ENCODE assay signal across 14 cellular contexts in the genomic region with DNA sequence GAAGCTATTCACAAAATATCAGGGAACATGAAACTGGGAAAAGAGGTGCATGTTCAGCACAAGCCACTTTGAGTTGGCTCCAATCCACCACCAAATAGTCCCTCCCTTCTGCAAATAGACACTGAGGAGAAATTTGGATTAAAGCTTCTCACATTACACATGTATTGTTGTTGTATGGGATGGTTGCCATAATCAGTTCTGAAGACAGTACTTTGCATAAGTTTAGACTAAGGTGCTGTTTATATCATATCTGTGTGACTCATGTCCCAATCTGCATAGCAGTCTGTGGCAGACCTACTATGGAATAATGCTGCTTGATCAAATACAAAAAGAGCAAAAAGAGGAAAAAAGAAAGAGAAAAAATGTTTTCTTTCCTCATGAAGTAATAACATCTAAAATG.
"Had no signal": no experiment of that assay in that cellular context is flagged by ENCODE, and none has a peak within 500 bp of the region (broad histone marks: within the 10 kb centered on the region; RNA-seq: fewer than 3 reads in every experiment).

No MANE protein-coding gene starts in this region.

- ATAC-seq: activated CD4-positive, CD25-positive, alpha-beta regulatory T cell treated with anti-CD3 and anti-CD28 coated beads, Interleukin-2, amount 50 U/mL, for 24 hours; left lung; natural killer cell treated with Interleukin-12 subunit alpha and Interleukin-12 subunit beta and Interleukin-15 and Interleukin-18, amount 100 ng/mL, for 72 hours; psoas muscle; stimulated activated memory B cell treated with anti-CD40 and anti-IgM and Interleukin-4, amounts not matched to agents 10 μg/mL and 1 μg/mL and 100 μg/mL, for 72 hours had no signal

- DNase-seq: activated effector memory CD4-positive, alpha-beta T cell treated with Interleukin-2 at 50 U/mL for 16 hours; activated T-cell treated with anti-CD3 and anti-CD28 coated beads, Interleukin-2, amount 50 U/mL, for 1 hour; amygdala; brain microvascular endothelial cell; heart right ventricle; left lung; psoas muscle; right lobe of liver; spleen; stimulated activated CD4-positive, alpha-beta T cell treated with anti-CD3 and anti-CD28 coated beads, Interleukin-1b, Interleukin-23, amount 100 ng/mL, for 48 hours; transverse colon had no signal

- H3K4me1 ChIP-seq: heart right ventricle, left lung, psoas muscle, transverse colon had no signal

- H3K9me3 ChIP-seq: heart right ventricle, left lung, psoas muscle, right lobe of liver, spleen, transverse colon had no signal

- H3K4me3 ChIP-seq: heart right ventricle, left lung, psoas muscle, right lobe of liver, spleen, transverse colon had no signal

- H3K36me3 ChIP-seq: brain microvascular endothelial cell, heart right ventricle, left lung, right lobe of liver, spleen, transverse colon had no signal

- H3K27ac ChIP-seq: brain microvascular endothelial cell, heart right ventricle, left lung, psoas muscle, right lobe of liver, spleen, transverse colon had no signal

- H3K27me3 ChIP-seq: brain microvascular endothelial cell, heart right ventricle, left lung, right lobe of liver, spleen, transverse colon had no signal
